In genomic region chr1:199590708-199591107, GRCh38 we compare ENCODE assay signal across 14 cellular contexts.
DNase-seq lines count a peak whose midpoint lies in the region; ATAC-seq and TF ChIP-seq lines count a peak whose summit lies in the region.
"Had no signal": no experiment of that assay in that cellular context is flagged by ENCODE, and none has a peak within 500 bp of the region (broad histone marks: within the 10 kb centered on the region; RNA-seq: fewer than 3 reads in every experiment).

No MANE protein-coding gene starts in this region.

- H3K4me3 Mint-ChIP-seq in activated CD8-positive, alpha-beta T cell treated with anti-CD3 and anti-CD28 coated beads for 36 hours = no peak overlapping the region
- H3K4me3 Mint-ChIP-seq in activated CD8-positive, alpha-beta T cell treated with anti-CD3 and anti-CD28 coated beads, Interleukin-2, amount 10 ng/mL, durations not matched to agents 7 days and 5 days = no peak overlapping the region
- H3K4me3 Mint-ChIP-seq: T-helper 2 cell treated with Interferon-gamma antibody and Interleukin-4, amounts not matched to agents 5 μg/mL and 100 μg/mL, for 36 hours had no signal

- CTCF ChIA-PET in activated CD8-positive, alpha-beta T cell treated with anti-CD3 and anti-CD28 coated beads for 36 hours (lab: Charles Lee) = no interaction called here
- CTCF ChIA-PET in activated CD8-positive, alpha-beta T cell treated with anti-CD3 and anti-CD28 coated beads, Interleukin-2, amount 10 ng/mL, durations not matched to agents 7 days and 5 days (lab: Charles Lee) = no interaction called here

- peaks cover 11% of the 10 kb centered on the region for H3K4me1 Mint-ChIP-seq in activated CD8-positive, alpha-beta T cell treated with anti-CD3 and anti-CD28 coated beads for 36 hours (ENCODE audit: low read depth)
- H3K4me1 Mint-ChIP-seq in activated CD8-positive, alpha-beta T cell treated with anti-CD3 and anti-CD28 coated beads, Interleukin-2, amount 10 ng/mL, durations not matched to agents 7 days and 5 days (ENCODE audit: low read depth) = peaks cover 13% of the 10 kb centered on the region

- H3K27ac Mint-ChIP-seq in activated CD8-positive, alpha-beta T cell treated with anti-CD3 and anti-CD28 coated beads for 36 hours = no peak overlapping the region
- H3K27ac Mint-ChIP-seq in activated CD8-positive, alpha-beta T cell treated with anti-CD3 and anti-CD28 coated beads, Interleukin-2, amount 10 ng/mL, durations not matched to agents 7 days and 5 days = no peak overlapping the region
- H3K27ac Mint-ChIP-seq: T-helper 2 cell treated with Interferon-gamma antibody and Interleukin-4, amounts not matched to agents 5 μg/mL and 100 μg/mL, for 36 hours had no signal

- no peaks in the 10 kb centered on the region for H3K9me3 Mint-ChIP-seq in activated CD8-positive, alpha-beta T cell treated with anti-CD3 and anti-CD28 coated beads for 36 hours
- H3K9me3 Mint-ChIP-seq in activated CD8-positive, alpha-beta T cell treated with anti-CD3 and anti-CD28 coated beads, Interleukin-2, amount 10 ng/mL, durations not matched to agents 7 days and 5 days (ENCODE audit: insufficient read depth) = no peaks in the 10 kb centered on the region
- H3K9me3 Mint-ChIP-seq: T-helper 2 cell treated with Interferon-gamma antibody and Interleukin-4, amounts not matched to agents 5 μg/mL and 100 μg/mL, for 36 hours had no signal

- peaks cover 8% of the 10 kb centered on the region for H3K27me3 Mint-ChIP-seq in activated CD8-positive, alpha-beta T cell treated with anti-CD3 and anti-CD28 coated beads for 36 hours
- no peaks in the 10 kb centered on the region for H3K27me3 Mint-ChIP-seq in activated CD8-positive, alpha-beta T cell treated with anti-CD3 and anti-CD28 coated beads, Interleukin-2, amount 10 ng/mL, durations not matched to agents 7 days and 5 days (ENCODE audit: low read depth)

- DNase-seq in activated CD8-positive, alpha-beta T cell treated with anti-CD3 and anti-CD28 coated beads for 36 hours = peak; percentile 19
- no peak for DNase-seq in activated CD8-positive, alpha-beta T cell treated with anti-CD3 and anti-CD28 coated beads, Interleukin-2, amount 10 ng/mL, durations not matched to agents 7 days and 5 days
- no peak for DNase-seq in omental fat pad (ENCODE audit: low spot score)
- no peak for DNase-seq in stimulated activated naive CD4-positive, alpha-beta T cell treated with Interleukin-2 at 50 U/mL for 16 hours (lab: John Stamatoyannopoulos, UW)
- no peak for DNase-seq in amygdala (lab: John Stamatoyannopoulos, UW)
- DNase-seq in CD1c-positive myeloid dendritic cell (ENCODE audit: extremely low spot score) = no peak
- DNase-seq: 8988T, dorsolateral prefrontal cortex, NCI-H345, retina, RPMI8226 had no signal

- ATAC-seq in activated CD8-positive, alpha-beta T cell treated with anti-CD3 and anti-CD28 coated beads for 36 hours = peak; percentile 61
- ATAC-seq in activated CD8-positive, alpha-beta T cell treated with anti-CD3 and anti-CD28 coated beads, Interleukin-2, amount 10 ng/mL, durations not matched to agents 7 days and 5 days = no peak
- peak; percentile 89 for ATAC-seq in GM21529 (IDR thresholded peaks at IDR 0.05; ENCODE audit: unreplicated experiment)
- ATAC-seq in HG03108 (IDR thresholded peaks at IDR 0.05; ENCODE audit: unreplicated experiment) = peak; percentile 98
- ATAC-seq in omental fat pad (ENCODE audit: low FRiP score) = peak; percentile 82

- intact Hi-C loops in activated CD8-positive, alpha-beta T cell treated with anti-CD3 and anti-CD28 coated beads for 36 hours (cut with micrococcal nuclease) = no loop called here

- POLR2A ChIA-PET in activated CD8-positive, alpha-beta T cell treated with anti-CD3 and anti-CD28 coated beads for 36 hours (lab: Charles Lee) = interaction anchor here (0.7 kb wide), 1 partner anchor 521 kb away, joined by 3 read pairs; no protein-coding TSS in a partner anchor
- POLR2A ChIA-PET in activated CD8-positive, alpha-beta T cell treated with anti-CD3 and anti-CD28 coated beads, Interleukin-2, amount 10 ng/mL, durations not matched to agents 7 days and 5 days (lab: Charles Lee) = no interaction called here

- TF ChIP-seq CTCF in activated CD8-positive, alpha-beta T cell treated with anti-CD3 and anti-CD28 coated beads for 36 hours (IDR thresholded peaks at IDR 0.05) = no peak
- TF ChIP-seq CTCF in omental fat pad (IDR thresholded peaks at IDR 0.05) = no peak

- H3K36me3 Mint-ChIP-seq in activated CD8-positive, alpha-beta T cell treated with anti-CD3 and anti-CD28 coated beads for 36 hours (ENCODE audit: low read depth) = no peaks in the 10 kb centered on the region
- no peaks in the 10 kb centered on the region for H3K36me3 Mint-ChIP-seq in activated CD8-positive, alpha-beta T cell treated with anti-CD3 and anti-CD28 coated beads, Interleukin-2, amount 10 ng/mL, durations not matched to agents 7 days and 5 days (ENCODE audit: low read depth)
